Comparison of ENCODE assay signal across 8 cellular contexts in the genomic region with DNA sequence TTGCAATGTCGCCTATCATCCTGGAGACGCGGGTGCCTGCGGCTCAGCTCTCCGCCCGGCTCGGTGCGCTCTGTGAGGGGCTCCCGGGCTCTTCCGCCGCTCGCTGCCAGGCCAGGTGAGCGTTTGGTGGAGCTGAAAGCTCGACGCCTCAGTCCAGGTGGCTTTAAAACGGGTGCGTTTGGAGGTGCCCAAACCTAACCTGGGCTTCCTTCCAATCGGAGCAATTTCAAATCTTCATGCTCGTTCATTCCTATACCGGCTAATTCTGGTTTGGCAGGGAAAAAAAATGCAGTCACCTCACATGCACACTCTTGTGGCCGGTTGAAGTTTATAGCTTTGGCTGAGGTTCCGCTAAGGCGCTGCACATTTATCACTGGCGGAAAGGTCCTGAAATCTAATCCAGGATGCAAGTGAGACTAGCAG. TPM values are rescaled to one million over a fixed set of nuclear protein-coding genes. Genes with fewer than 3 reads are reported as not detected.
A peak's percentile ranks its signal among the peaks of the same experiment; 100 is the strongest.
DNase-seq lines count a peak whose midpoint lies in the region; ATAC-seq, FAIRE-seq and TF ChIP-seq lines count a peak whose summit lies in the region.

A gene with protein sequence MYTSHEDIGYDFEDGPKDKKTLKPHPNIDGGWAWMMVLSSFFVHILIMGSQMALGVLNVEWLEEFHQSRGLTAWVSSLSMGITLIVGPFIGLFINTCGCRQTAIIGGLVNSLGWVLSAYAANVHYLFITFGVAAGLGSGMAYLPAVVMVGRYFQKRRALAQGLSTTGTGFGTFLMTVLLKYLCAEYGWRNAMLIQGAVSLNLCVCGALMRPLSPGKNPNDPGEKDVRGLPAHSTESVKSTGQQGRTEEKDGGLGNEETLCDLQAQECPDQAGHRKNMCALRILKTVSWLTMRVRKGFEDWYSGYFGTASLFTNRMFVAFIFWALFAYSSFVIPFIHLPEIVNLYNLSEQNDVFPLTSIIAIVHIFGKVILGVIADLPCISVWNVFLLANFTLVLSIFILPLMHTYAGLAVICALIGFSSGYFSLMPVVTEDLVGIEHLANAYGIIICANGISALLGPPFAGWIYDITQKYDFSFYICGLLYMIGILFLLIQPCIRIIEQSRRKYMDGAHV (minus strand): TSS at position 267 of the 423 bp plus-strand sequence. CDS start 9,572 bp downstream, outside the sequence.

- peak within 1 kb of the TSS; percentile 92 for H3K4me3 Mint-ChIP-seq in activated CD8-positive, alpha-beta T cell treated with anti-CD3 and anti-CD28 coated beads for 36 hours
- peak within 1 kb of the TSS; percentile 86 to 97 (median 93) for H3K4me3 Mint-ChIP-seq in naive B cell

- H3K27ac Mint-ChIP-seq in activated CD8-positive, alpha-beta T cell treated with anti-CD3 and anti-CD28 coated beads for 36 hours: peak within 1 kb of the TSS; percentile 64
- peak within 1 kb of the TSS in 3 of 6 donors; percentile 43 to 87 (median 82) for H3K27ac Mint-ChIP-seq in naive B cell

- no peaks in the 10 kb centered on the region for H3K27me3 ChIP-seq in vagina

- peaks cover 1% of the 10 kb centered on the region for H3K9me3 Mint-ChIP-seq in activated CD8-positive, alpha-beta T cell treated with anti-CD3 and anti-CD28 coated beads for 36 hours
- peaks cover 0 to 4% (median 2%) of the 10 kb centered on the region in 7 donors for H3K9me3 Mint-ChIP-seq in naive B cell

- no peaks in the 10 kb centered on the region for H3K9me3 ChIP-seq in vagina

- no peak for TF ChIP-seq POLR2A in vagina (IDR thresholded peaks at IDR 0.05)

- H3K4me1 ChIP-seq in vagina: peaks cover 15% of the 10 kb centered on the region

- ATAC-seq in HG02759 (IDR thresholded peaks at IDR 0.05; ENCODE audit: unreplicated experiment) (peak; percentile 35), naive B cell (ENCODE audit: low read depth in 2 of 2) (peak; percentile 4 to 10)
- ATAC-seq in activated CD8-positive, alpha-beta T cell treated with anti-CD3 and anti-CD28 coated beads for 36 hours: peak; percentile 41

- POLR2A ChIA-PET in activated CD8-positive, alpha-beta T cell treated with anti-CD3 and anti-CD28 coated beads for 36 hours (lab: Charles Lee): interaction anchor here (1.0 to 1.3 kb wide), 2 partner anchors 9 to 65 kb away, joined by 3 read pairs; no protein-coding TSS in a partner anchor

- no peaks in the 10 kb centered on the region for H3K36me3 ChIP-seq in vagina

- CTCF ChIA-PET in activated CD8-positive, alpha-beta T cell treated with anti-CD3 and anti-CD28 coated beads for 36 hours (lab: Charles Lee): interaction anchor here (0.7 to 4.4 kb wide), 17 partner anchors 8 to 402 kb away, joined by 3 to 71 read pairs (median 12); a partner anchor contains a TSS

- peak within 1 kb of the TSS; percentile 84 for H3K27ac ChIP-seq in vagina

- no peaks in the 10 kb centered on the region for H3K36me3 Mint-ChIP-seq in activated CD8-positive, alpha-beta T cell treated with anti-CD3 and anti-CD28 coated beads for 36 hours (ENCODE audit: low read depth)
- H3K36me3 Mint-ChIP-seq in naive B cell: no peaks in the 10 kb centered on the region

- peak; percentile 30 for DNase-seq in NCI-H2171 (lab: John Stamatoyannopoulos, UW)
- DNase-seq in activated CD8-positive, alpha-beta T cell treated with anti-CD3 and anti-CD28 coated beads for 36 hours: peak; percentile 42
- DNase-seq in fibroblast of pulmonary artery (ENCODE audit: low read depth): peak; percentile 66
- DNase-seq in naive B cell: peak; percentile 18
- no peak for DNase-seq in vagina (ENCODE audit: extremely low spot score in 2 of 2)
- no peak for DNase-seq in D341Med (ENCODE audit: low spot score)

- peak; percentile 86 for FAIRE-seq in G401.6 (lab: Jason Lieb, UNC)

- H3K4me3 ChIP-seq in fibroblast of pulmonary artery (replicated peaks; ENCODE audit: low read depth, low read length): peak within 1 kb of the TSS; percentile 51
- H3K4me3 ChIP-seq in vagina: peak within 1 kb of the TSS; percentile 65 to 76

- peaks cover 19% of the 10 kb centered on the region for H3K4me1 Mint-ChIP-seq in activated CD8-positive, alpha-beta T cell treated with anti-CD3 and anti-CD28 coated beads for 36 hours (ENCODE audit: low read depth)
- H3K4me1 Mint-ChIP-seq in naive B cell: peaks cover 13 to 27% (median 16%) of the 10 kb centered on the region in 3 donors

- intact Hi-C loops in activated CD8-positive, alpha-beta T cell treated with anti-CD3 and anti-CD28 coated beads for 36 hours (cut with micrococcal nuclease): loop anchor here (5.0 kb wide), 2 partner anchors 61 to 94 kb away; no protein-coding TSS in a partner anchor
- intact Hi-C loops in vagina (cut with DNase I): loop anchor here (5.0 kb wide), 1 partner anchor 99 kb away; no protein-coding TSS in a partner anchor

- H3K27me3 Mint-ChIP-seq in activated CD8-positive, alpha-beta T cell treated with anti-CD3 and anti-CD28 coated beads for 36 hours: peaks cover 20% of the 10 kb centered on the region
- H3K27me3 Mint-ChIP-seq in naive B cell: peaks cover 9 to 15% (median 10%) of the 10 kb centered on the region in 3 donors

- no peak for TF ChIP-seq CTCF in activated CD8-positive, alpha-beta T cell treated with anti-CD3 and anti-CD28 coated beads for 36 hours (IDR thresholded peaks at IDR 0.05)
- TF ChIP-seq CTCF in fibroblast of pulmonary artery (IDR thresholded peaks at IDR 0.05; ENCODE audit: low read length, missing control alignments): peak; percentile 48
- no peak for TF ChIP-seq CTCF in vagina (IDR thresholded peaks at IDR 0.05)

RNA-seq across cellular contexts. Expression of the gene that starts here (rescaled TPM):
- total RNA-seq in activated CD8-positive, alpha-beta T cell treated with anti-CD3 and anti-CD28 coated beads for 36 hours: 1 to 10 TPM; 1.5 to 2.3 TPM
- under 1 TPM in 4 of 6 donors, not detected in 2; 0.25 to 0.44 (median 0.27) TPM for polyA plus RNA-seq in naive B cell (ENCODE audit: low read depth in 6 of 6)
- 9.8 TPM for total RNA-seq in vagina

Comparison
In these comparisons a context has a peak if more than half of its experiments do, and no peak if none do; other contexts are left out.
1. Peak in DNase-seq and ATAC-seq in naive B cell; RNA of the gene not detected or under 1 TPM.
2. DNase-seq: peak in NCI-H2171 (single experiment), activated CD8-positive, alpha-beta T cell treated with anti-CD3 and anti-CD28 coated beads for 36 hours (single experiment) and fibroblast of pulmonary artery (single experiment); none in vagina (0 of 2) and D341Med (single experiment).
3. Peak in every context shown above with its lines, with median percentiles within 50 percentile points of each other: ATAC-seq.